ENCODE assay signal across 13 cellular contexts in genomic region chr22:37571258-37571991, GRCh38. TPM values are rescaled to one million over a fixed set of nuclear protein-coding genes. Genes with fewer than 3 reads are reported as not detected.
A peak's percentile ranks its signal among the peaks of the same experiment; 100 is the strongest.
DNase-seq lines count a peak whose midpoint lies in the region; ATAC-seq and TF ChIP-seq lines count a peak whose summit lies in the region.
"Had no signal": no experiment of that assay in that cellular context is flagged by ENCODE, and none has a peak within 500 bp of the region (broad histone marks: within the 10 kb centered on the region; RNA-seq: fewer than 3 reads in every experiment).

No MANE protein-coding gene starts in this region.

- H3K27me3 ChIP-seq in dorsolateral prefrontal cortex (no peaks in the 10 kb centered on the region), stomach (no peaks in the 10 kb centered on the region)
- H3K27me3 ChIP-seq: heart left ventricle had no signal

- peaks cover 42 to 55% (median 51%) of the 10 kb centered on the region in 4 donors for H3K4me1 ChIP-seq in stomach

- no peak for ATAC-seq in GM21423 (IDR thresholded peaks at IDR 0.05; ENCODE audit: unreplicated experiment)
- ATAC-seq: heart left ventricle had no signal

- peak; percentile 10 for TF ChIP-seq CTCF in HFF-Myc (IDR thresholded peaks at IDR 0.05; ENCODE audit: low read depth, low read length, missing control alignments)
- peak; percentile 20; the same call in 1 of the 2 replicates for TF ChIP-seq CTCF in RWPE1 (conservative IDR thresholded peaks at IDR 0.05; ENCODE audit: low read depth)
- peak in 18 of 56 donors; percentile 7 to 39 (median 27) for TF ChIP-seq CTCF in dorsolateral prefrontal cortex (IDR thresholded peaks at IDR 0.05 in 54 of 56, conservative IDR thresholded peaks at IDR 0.05 in 2 of 56; ENCODE audit: low read depth in 1 of 56, partially characterized antibody in 56 of 56)
- TF ChIP-seq CTCF in stomach (IDR thresholded peaks at IDR 0.05), result no peak

- no peaks in the 10 kb centered on the region for H3K9me3 ChIP-seq in stomach
- H3K9me3 ChIP-seq: heart left ventricle had no signal

- TF ChIP-seq POLR2A in stomach (IDR thresholded peaks at IDR 0.05), result no peak

- TF ChIP-seq EP300 in stomach (IDR thresholded peaks at IDR 0.05), result no peak

- DNase-seq in HFF-Myc (ENCODE audit: extremely low read depth, low read depth) (no peak), RWPE1 (ENCODE audit: low spot score) (no peak), dorsolateral prefrontal cortex (no peak), stomach (no peak), T-helper 2 cell (no peak)
- DNase-seq in central memory CD4-positive, alpha-beta T cell, result no peak
- DNase-seq: DND-41, GM23248, NCI-H1105 treated with DMSO at 0.1 percent for 48 hours, T-helper 9 cell had no signal

- WGBS in stomach, 5 donors, result 52 to 65% (median 56%) methylated on average over 15 to 16 of the region's 16 CpGs

- no peak overlapping the region for H3K4me3 ChIP-seq in HFF-Myc (replicated peaks; ENCODE audit: low read depth, low read length)
- H3K4me3 ChIP-seq in dorsolateral prefrontal cortex, result no peak overlapping the region
- H3K4me3 ChIP-seq in stomach, result no peak overlapping the region
- H3K4me3 ChIP-seq: coronary artery, GM23248, heart left ventricle had no signal

- H3K27ac ChIP-seq in RWPE1 (no peak overlapping the region), dorsolateral prefrontal cortex (peak overlapping the region in 55 of 59 donors; percentile 4 to 100 (median 98)), stomach (peak overlapping the region; percentile 89 to 100 (median 99))
- H3K27ac ChIP-seq: GM23248, heart left ventricle had no signal

- CTCF ChIA-PET in RWPE1 (lab: Yijun Ruan, JAX), result interaction anchor here (1.1 kb wide), 1 partner anchor 33 kb away, joined by 3 read pairs; no protein-coding TSS in a partner anchor

- intact Hi-C loops in dorsolateral prefrontal cortex (cut with DNase I) (no loop called here), stomach (cut with DNase I; ENCODE audit: low total_unique reads) (no loop called here)

- H3K36me3 ChIP-seq in stomach, result peaks cover 13 to 29% (median 22%) of the 10 kb centered on the region in 4 donors

- POLR2A ChIA-PET in RWPE1 (lab: Yijun Ruan, JAX; ENCODE audit: low non-redundant PET), result no interaction called here

RNA-seq across cellular contexts. Expression of gene LGALS2, which starts 8.5 kb away (rescaled TPM):
- 1 to 10 TPM in 3 of 120 experiments, not detected in 117; 1.4 to 2.5 (median 1.5) TPM for total RNA-seq in dorsolateral prefrontal cortex
- total RNA-seq in stomach, result 1 to 10 TPM in 1 of 5 donors, not detected in 4; 4.2 TPM
- 1 to 10 TPM; 4.1 to 7.1 (median 5.0) TPM for polyA plus RNA-seq in stomach
- total RNA-seq: GM23248 had no signal

RNA-seq across cellular contexts. Expression of gene CDC42EP1, which starts 11.1 kb away (rescaled TPM):
- 100 to 1,000 TPM in 9 of 120 experiments, 10 to 100 TPM in 111; 12.4 to 203 (median 48.3) TPM for total RNA-seq in dorsolateral prefrontal cortex
- 100 to 1,000 TPM in 2 of 5 donors, 10 to 100 TPM in 3; 28.6 to 195 (median 66.3) TPM for total RNA-seq in stomach
- 100 to 1,000 TPM in 1 of 3 donors, 10 to 100 TPM in 2; 70.2 to 112 (median 90.1) TPM for polyA plus RNA-seq in stomach

RNA-seq across cellular contexts. Expression of gene GGA1, which starts 37.2 kb away (rescaled TPM):
- total RNA-seq in dorsolateral prefrontal cortex (10 to 100 TPM; 45.6 to 94.6 (median 65.5) TPM), stomach (10 to 100 TPM; 39.5 to 87.9 (median 55.6) TPM)
- polyA plus RNA-seq in stomach, result 10 to 100 TPM; 30.3 to 43.6 (median 34.1) TPM

RNA-seq across cellular contexts. Expression of gene CARD10, which starts 52.2 kb away (rescaled TPM):
- total RNA-seq in dorsolateral prefrontal cortex (1 to 10 TPM; 1.0 to 7.3 (median 2.8) TPM), stomach (100 to 1,000 TPM in 1 of 5 donors, 10 to 100 TPM in 2, 1 to 10 TPM in 2; 5.5 to 120 (median 28.4) TPM)
- polyA plus RNA-seq in stomach, result 10 to 100 TPM; 11.3 to 17.8 (median 13.6) TPM

Comparison
In these comparisons a context has a peak if more than half of its experiments do, and no peak if none do; other contexts are left out.
1. CTCF ChIP-seq: peak in HFF-Myc (single experiment) and RWPE1 (single experiment); none in stomach (0 of 7).